Comparison of ENCODE assay signal across 8 cellular contexts in the genomic region with DNA sequence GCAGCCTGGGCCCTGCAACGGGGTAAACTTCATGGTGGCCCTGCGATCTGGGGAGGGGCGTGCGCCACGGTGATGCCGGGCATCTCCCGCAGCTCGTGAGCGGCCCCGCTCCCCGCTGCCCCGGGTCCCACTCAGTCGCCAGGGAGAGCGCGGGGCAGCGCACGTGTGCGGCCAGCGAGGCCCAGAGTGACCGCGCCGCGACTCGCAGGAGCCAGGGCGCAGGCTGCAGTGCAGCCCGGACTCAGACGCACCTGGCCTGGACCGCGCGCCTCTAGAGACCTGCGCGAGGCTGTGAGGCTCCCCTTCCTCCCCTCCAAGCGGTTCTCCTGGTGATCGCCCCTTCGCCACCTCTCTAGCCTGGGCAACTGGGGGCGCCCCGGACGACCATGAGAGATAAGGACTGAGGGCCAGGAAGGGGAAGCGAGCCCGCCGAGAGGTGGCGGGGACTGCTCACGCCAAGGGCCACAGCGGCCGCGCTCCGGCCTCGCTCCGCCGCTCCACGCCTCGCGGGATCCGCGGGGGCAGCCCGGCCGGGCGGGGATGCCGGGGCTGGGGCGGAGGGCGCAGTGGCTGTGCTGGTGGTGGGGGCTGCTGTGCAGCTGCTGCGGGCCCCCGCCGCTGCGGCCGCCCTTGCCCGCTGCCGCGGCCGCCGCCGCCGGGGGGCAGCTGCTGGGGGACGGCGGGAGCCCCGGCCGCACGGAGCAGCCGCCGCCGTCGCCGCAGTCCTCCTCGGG. TPM values are rescaled to one million over a fixed set of nuclear protein-coding genes. Genes with fewer than 3 reads are reported as not detected.
DNase-seq lines count a peak whose midpoint lies in the region; ATAC-seq and TF ChIP-seq lines count a peak whose summit lies in the region.

No MANE protein-coding gene starts in this region.

- H3K36me3 ChIP-seq in ovary = no peaks in the 10 kb centered on the region

- peak; percentile 32 for ATAC-seq in HG02642 (IDR thresholded peaks at IDR 0.05; ENCODE audit: poor library complexity, unreplicated experiment)
- ATAC-seq in SK-N-SH treated with all-trans-retinoic acid at 6 μM for 48 hours = peak; percentile 45
- no peak for ATAC-seq in GM18858 (IDR thresholded peaks at IDR 0.05; ENCODE audit: unreplicated experiment)

- WGBS in ovary, 3 donors = 0 to 1% (median 1%) methylated on average over 37 to 84 of the region's 84 CpGs

- H3K4me3 ChIP-seq in fibroblast of villous mesenchyme (ENCODE audit: low read depth, low read length) (peak overlapping the region; percentile 62), ovary (peak overlapping the region; percentile 44)

- TF ChIP-seq EP300 in ovary (IDR thresholded peaks at IDR 0.05) = no peak

- peaks cover 6% of the 10 kb centered on the region for H3K4me1 ChIP-seq in ovary (ENCODE audit: insufficient read depth)

- TF ChIP-seq POLR2A in ovary (IDR thresholded peaks at IDR 0.05) = no peak

- H3K9me3 ChIP-seq in ovary = no peaks in the 10 kb centered on the region

- intact Hi-C loops in ovary (cut with DNase I) = loop anchor here (5.0 to 10.0 kb wide), 8 partner anchors 56 to 498 kb away; a partner anchor contains a TSS

- DNase-seq in NCI-H2227 (lab: John Stamatoyannopoulos, UW; ENCODE audit: unreplicated experiment) (peak; percentile 32), NCI-H2227 treated with DMSO at 0.1 percent for 48 hours (lab: John Stamatoyannopoulos, UW) (no peak), fibroblast of villous mesenchyme (ENCODE audit: low read depth) (no peak), ovary (peak in 3 of 5 donors; percentile 26 to 45 (median 44))
- DNase-seq in central memory CD4-positive, alpha-beta T cell = no peak

- no peaks in the 10 kb centered on the region for H3K27me3 ChIP-seq in ovary

- no peak for TF ChIP-seq CTCF in fibroblast of villous mesenchyme (IDR thresholded peaks at IDR 0.05; ENCODE audit: insufficient read depth, low read depth, low read length)
- no peak for TF ChIP-seq CTCF in ovary (IDR thresholded peaks at IDR 0.05)

- H3K27ac ChIP-seq in ovary = no peak overlapping the region

TF ChIP-seq in SK-N-SH treated with all-trans-retinoic acid at 6 μM for 48 hours, 23 proteins besides CTCF, POLR2A, EP300 and RAD21:
- TF ChIP-seq CSDC2 (CRISPR knock-in tag; IDR thresholded peaks at IDR 0.05) (no peak), BACH2 (CRISPR knock-in tag; IDR thresholded peaks at IDR 0.05; ENCODE audit: borderline replicate concordance) (no peak), OSR1 (CRISPR knock-in tag; IDR thresholded peaks at IDR 0.05) (no peak), TOX (CRISPR knock-in tag; IDR thresholded peaks at IDR 0.05; ENCODE audit: borderline replicate concordance) (no peak), ESRRG (CRISPR knock-in tag; IDR thresholded peaks at IDR 0.05) (no peak), ZFP30 (CRISPR knock-in tag; IDR thresholded peaks at IDR 0.05) (no peak), ZC3H10 (CRISPR knock-in tag; IDR thresholded peaks at IDR 0.05) (no peak), ISL1 (CRISPR knock-in tag; IDR thresholded peaks at IDR 0.05) (no peak), ZNF565 (CRISPR knock-in tag; conservative IDR thresholded peaks at IDR 0.05; ENCODE audit: low read depth) (no peak), PPARA (CRISPR knock-in tag; IDR thresholded peaks at IDR 0.05; ENCODE audit: borderline replicate concordance) (no peak)
- TF ChIP-seq, protein P1, sequence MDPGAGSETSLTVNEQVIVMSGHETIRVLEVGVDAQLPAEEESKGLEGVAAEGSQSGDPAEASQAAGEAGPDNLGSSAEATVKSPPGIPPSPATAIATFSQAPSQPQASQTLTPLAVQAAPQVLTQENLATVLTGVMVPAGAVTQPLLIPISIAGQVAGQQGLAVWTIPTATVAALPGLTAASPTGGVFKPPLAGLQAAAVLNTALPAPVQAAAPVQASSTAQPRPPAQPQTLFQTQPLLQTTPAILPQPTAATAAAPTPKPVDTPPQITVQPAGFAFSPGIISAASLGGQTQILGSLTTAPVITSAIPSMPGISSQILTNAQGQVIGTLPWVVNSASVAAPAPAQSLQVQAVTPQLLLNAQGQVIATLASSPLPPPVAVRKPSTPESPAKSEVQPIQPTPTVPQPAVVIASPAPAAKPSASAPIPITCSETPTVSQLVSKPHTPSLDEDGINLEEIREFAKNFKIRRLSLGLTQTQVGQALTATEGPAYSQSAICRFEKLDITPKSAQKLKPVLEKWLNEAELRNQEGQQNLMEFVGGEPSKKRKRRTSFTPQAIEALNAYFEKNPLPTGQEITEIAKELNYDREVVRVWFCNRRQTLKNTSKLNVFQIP (CRISPR knock-in tag; IDR thresholded peaks at IDR 0.05; ENCODE audit: borderline replicate concordance, low read depth) = no peak
- TF ChIP-seq, protein P2, sequence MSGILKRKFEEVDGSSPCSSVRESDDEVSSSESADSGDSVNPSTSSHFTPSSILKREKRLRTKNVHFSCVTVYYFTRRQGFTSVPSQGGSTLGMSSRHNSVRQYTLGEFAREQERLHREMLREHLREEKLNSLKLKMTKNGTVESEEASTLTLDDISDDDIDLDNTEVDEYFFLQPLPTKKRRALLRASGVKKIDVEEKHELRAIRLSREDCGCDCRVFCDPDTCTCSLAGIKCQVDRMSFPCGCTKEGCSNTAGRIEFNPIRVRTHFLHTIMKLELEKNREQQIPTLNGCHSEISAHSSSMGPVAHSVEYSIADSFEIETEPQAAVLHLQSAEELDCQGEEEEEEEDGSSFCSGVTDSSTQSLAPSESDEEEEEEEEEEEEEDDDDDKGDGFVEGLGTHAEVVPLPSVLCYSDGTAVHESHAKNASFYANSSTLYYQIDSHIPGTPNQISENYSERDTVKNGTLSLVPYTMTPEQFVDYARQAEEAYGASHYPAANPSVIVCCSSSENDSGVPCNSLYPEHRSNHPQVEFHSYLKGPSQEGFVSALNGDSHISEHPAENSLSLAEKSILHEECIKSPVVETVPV (CRISPR knock-in tag; IDR thresholded peaks at IDR 0.05) = no peak
TF ChIP-seq in SK-N-SH treated with all-trans-retinoic acid at 6 μM for 48 hours: peak in this region for 0.

RNA-seq across cellular contexts. Expression of a gene that starts 0.7 kb away (rescaled TPM):
- total RNA-seq in fibroblast of villous mesenchyme = under 0.01 and 1.7 TPM in 2 replicates
- total RNA-seq in ovary = 10 to 100 TPM in 2 of 7 donors, 1 to 10 TPM in 5; 3.4 to 15.9 (median 6.7) TPM
- 10 to 100 TPM; 24.9 to 28.1 TPM for polyA plus RNA-seq in ovary

Comparison
In these comparisons a context has a peak if more than half of its experiments do, and no peak if none do; other contexts are left out.
1. DNase-seq: peak in NCI-H2227 (single experiment) and ovary (3 of 5); none in NCI-H2227 treated with DMSO at 0.1 percent for 48 hours (single experiment), fibroblast of villous mesenchyme (single experiment) and central memory CD4-positive, alpha-beta T cell (single experiment).